9 cellular contexts compared by ENCODE assay signal in the genomic region with DNA sequence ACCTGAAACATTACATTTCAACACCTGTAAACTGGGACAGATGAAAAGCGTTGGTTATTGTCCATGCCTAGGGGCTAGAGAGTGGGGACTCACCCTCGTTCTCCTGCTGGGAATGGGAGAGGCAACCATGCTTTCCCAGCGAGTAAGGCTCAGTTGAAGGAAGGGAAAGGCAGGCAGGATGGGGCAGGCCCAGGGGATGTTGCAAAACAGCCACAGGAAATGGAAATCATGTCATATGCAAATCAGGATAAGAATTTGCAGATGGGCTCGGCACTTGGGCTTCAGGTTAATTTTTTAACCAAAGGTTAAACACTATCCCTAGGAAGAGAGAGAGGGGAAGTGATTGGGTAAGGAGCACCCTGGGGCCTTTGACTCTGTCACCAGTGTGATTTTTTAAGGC. TPM values are rescaled to one million over a fixed set of nuclear protein-coding genes. Genes with fewer than 3 reads are reported as not detected.
A peak's percentile ranks its signal among the peaks of the same experiment; 100 is the strongest.
DNase-seq lines count a peak whose midpoint lies in the region; ATAC-seq lines count a peak whose summit lies in the region.
"Had no signal": no experiment of that assay in that cellular context is flagged by ENCODE, and none has a peak within 500 bp of the region (broad histone marks: within the 10 kb centered on the region; RNA-seq: fewer than 3 reads in every experiment).

No MANE protein-coding gene starts in this region.

- no peak overlapping the region for H3K4ac ChIP-seq in neuronal stem cell (ENCODE audit: low read length)

- peak overlapping the region; percentile 40 for H3K4me3 ChIP-seq in SK-N-MC
- no peak overlapping the region for H3K4me3 ChIP-seq in neuronal stem cell (ENCODE audit: low read length in 2 of 2)
- H3K4me3 ChIP-seq: SJSA1 had no signal

- no peak overlapping the region for H3K27ac Mint-ChIP-seq in T-helper 2 cell treated with Interferon-gamma antibody and Interleukin-4, amounts not matched to agents 5 μg/mL and 100 μg/mL, for 36 hours
- H3K27ac Mint-ChIP-seq: stimulated activated naive CD8-positive, alpha-beta T cell treated with anti-CD3 and anti-CD28 coated beads, Interleukin-15, Interleukin-2, amounts not matched to agents 100 ng/mL and 50 ng/mL, for 24 hours had no signal

- H2BK12ac ChIP-seq in neuronal stem cell (ENCODE audit: low read length) = no peak overlapping the region

- peaks cover 0 to 11% (median 0%) of the 10 kb centered on the region in 3 experiments for H3K27me3 ChIP-seq in neuronal stem cell (ENCODE audit: control insufficient read depth in 3 of 3, insufficient read depth in 3 of 3, low read depth in 1 of 3, low read length in 3 of 3)

- peaks cover 7% of the 10 kb centered on the region for H3K4me1 Mint-ChIP-seq in T-helper 2 cell treated with Interferon-gamma antibody and Interleukin-4, amounts not matched to agents 5 μg/mL and 100 μg/mL, for 36 hours (ENCODE audit: low read depth)

- H2AFZ ChIP-seq in neuronal stem cell (ENCODE audit: low read length) = peak overlapping the region; percentile 51

- no peaks in the 10 kb centered on the region for H3K4me1 ChIP-seq in neuronal stem cell (ENCODE audit: control insufficient read depth in 2 of 2, insufficient read depth in 1 of 2, low read depth in 1 of 2, low read length in 2 of 2)
- H3K4me1 ChIP-seq: SJSA1 had no signal

- H3K9me3 ChIP-seq in SK-N-MC (ENCODE audit: low read depth, low read length) (no peaks in the 10 kb centered on the region), neuronal stem cell (replicated peaks in 1 of 2; ENCODE audit: control insufficient read depth in 2 of 2, insufficient read depth in 1 of 2, low read depth in 1 of 2, low read length in 2 of 2) (peaks cover 0 to 2% of the 10 kb centered on the region in 2 donors)

- no CpG with 5 or more reads among the region's 4 CpGs for WGBS in neuronal stem cell (ENCODE audit: extremely low coverage in 2 of 2, insufficient read length in 2 of 2, insufficient replicate concordance in 1 of 2), 2 donors

- no peak overlapping the region for H4K91ac ChIP-seq in neuronal stem cell (ENCODE audit: low read depth, low read length, poor library complexity)

- peaks cover 1% of the 10 kb centered on the region for H3K79me1 ChIP-seq in neuronal stem cell (ENCODE audit: low read depth, low read length)

- H3K36me3 ChIP-seq in SK-N-MC (ENCODE audit: insufficient read depth, low read length) = no peaks in the 10 kb centered on the region
- no peaks in the 10 kb centered on the region for H3K36me3 ChIP-seq in neuronal stem cell (replicated peaks in 1 of 2; ENCODE audit: control insufficient read depth in 2 of 2, insufficient read depth in 2 of 2, low read length in 2 of 2)
- H3K36me3 ChIP-seq: SJSA1 had no signal

- no peak overlapping the region for H2BK5ac ChIP-seq in neuronal stem cell (ENCODE audit: low read length)

- DNase-seq in SK-N-MC (ENCODE audit: low read depth, low spot score) (no peak), neuronal stem cell (ENCODE audit: low spot score) (no peak), ecto neural progenitor cell (ENCODE audit: low spot score) (no peak), cortex of kidney (lab: John Stamatoyannopoulos, UW) (no peak)
- no peak for DNase-seq in T-helper 2 cell treated with Interferon-gamma antibody and Interleukin-4, amounts not matched to agents 5 μg/mL and 100 μg/mL, for 36 hours (ENCODE audit: low spot score)

- H3K9me3 Mint-ChIP-seq in T-helper 2 cell treated with Interferon-gamma antibody and Interleukin-4, amounts not matched to agents 5 μg/mL and 100 μg/mL, for 36 hours = no peaks in the 10 kb centered on the region
- H3K9me3 Mint-ChIP-seq: stimulated activated naive CD8-positive, alpha-beta T cell treated with anti-CD3 and anti-CD28 coated beads, Interleukin-15, Interleukin-2, amounts not matched to agents 100 ng/mL and 50 ng/mL, for 24 hours had no signal

- no peak overlapping the region for H2BK120ac ChIP-seq in neuronal stem cell (ENCODE audit: low read depth, low read length)

- H3K4me2 ChIP-seq in neuronal stem cell (ENCODE audit: insufficient read depth, low read length, poor library complexity, severe bottlenecking) = no peak overlapping the region

- ATAC-seq in GM18870 (IDR thresholded peaks at IDR 0.05; ENCODE audit: unreplicated experiment) = peak; percentile 64
- peak; percentile 47 for ATAC-seq in HG02798 (IDR thresholded peaks at IDR 0.05; ENCODE audit: poor library complexity, unreplicated experiment)

- peaks cover 4% of the 10 kb centered on the region for H3K27me3 Mint-ChIP-seq in T-helper 2 cell treated with Interferon-gamma antibody and Interleukin-4, amounts not matched to agents 5 μg/mL and 100 μg/mL, for 36 hours (ENCODE audit: low read depth)
- H3K27me3 Mint-ChIP-seq: stimulated activated naive CD8-positive, alpha-beta T cell treated with anti-CD3 and anti-CD28 coated beads, Interleukin-15, Interleukin-2, amounts not matched to agents 100 ng/mL and 50 ng/mL, for 24 hours had no signal

- H2BK15ac ChIP-seq in neuronal stem cell (ENCODE audit: low read length) = no peak overlapping the region

- H3K9ac ChIP-seq in SK-N-MC (ENCODE audit: insufficient read length) (no peak overlapping the region), neuronal stem cell (ENCODE audit: low read depth, low read length, poor library complexity) (no peak overlapping the region)

- H3K4me3 Mint-ChIP-seq in T-helper 2 cell treated with Interferon-gamma antibody and Interleukin-4, amounts not matched to agents 5 μg/mL and 100 μg/mL, for 36 hours = no peak overlapping the region
- H3K4me3 Mint-ChIP-seq: stimulated activated naive CD8-positive, alpha-beta T cell treated with anti-CD3 and anti-CD28 coated beads, Interleukin-15, Interleukin-2, amounts not matched to agents 100 ng/mL and 50 ng/mL, for 24 hours had no signal

- no peak overlapping the region for H4K8ac ChIP-seq in neuronal stem cell (ENCODE audit: low read depth, low read length)

- no peak overlapping the region for H2AK5ac ChIP-seq in neuronal stem cell (ENCODE audit: low read depth, low read length)

- H3K14ac ChIP-seq in neuronal stem cell (ENCODE audit: low read length) = no peak overlapping the region

- H3K23ac ChIP-seq in neuronal stem cell (ENCODE audit: low read depth, low read length, poor library complexity) = peak overlapping the region; percentile 18

- H3K36me3 Mint-ChIP-seq in T-helper 2 cell treated with Interferon-gamma antibody and Interleukin-4, amounts not matched to agents 5 μg/mL and 100 μg/mL, for 36 hours (ENCODE audit: low read depth) = no peaks in the 10 kb centered on the region

- H3K18ac ChIP-seq in neuronal stem cell (ENCODE audit: low read length) = no peak overlapping the region

- H3K27ac ChIP-seq in SK-N-MC = no peak overlapping the region
- no peak overlapping the region for H3K27ac ChIP-seq in neuronal stem cell (replicated peaks; ENCODE audit: low read length)
- H3K27ac ChIP-seq: SJSA1 had no signal

RNA-seq across cellular contexts. Expression of a gene that starts 14.5 kb away (rescaled TPM):
- not detected for polyA plus RNA-seq in neuronal stem cell (2013, experiment 1 of 2)
- not detected for polyA plus RNA-seq in neuronal stem cell (2013, experiment 2 of 2)

RNA-seq across cellular contexts. Expression of a gene that starts 59.0 kb away (rescaled TPM):
- 0.03 TPM for polyA plus RNA-seq in neuronal stem cell (2013, experiment 1 of 2)
- polyA plus RNA-seq in neuronal stem cell (2013, experiment 2 of 2) = 0.07 TPM
